ENCODE assay signal across 25 cellular contexts in genomic region chr5:129768715-129769114, GRCh38. TPM values are rescaled to one million over a fixed set of nuclear protein-coding genes. Genes with fewer than 3 reads are reported as not detected.
DNase-seq lines count a peak whose midpoint lies in the region; ATAC-seq, FAIRE-seq and TF ChIP-seq lines count a peak whose summit lies in the region.
"Had no signal": no experiment of that assay in that cellular context is flagged by ENCODE, and none has a peak within 500 bp of the region (broad histone marks: within the 10 kb centered on the region; RNA-seq: fewer than 3 reads in every experiment).

No MANE protein-coding gene starts in this region.

- H3K27ac ChIP-seq in GM23338 (ENCODE audit: low read depth), result no peak overlapping the region
- H3K27ac ChIP-seq in H1 (ENCODE audit: low read depth, low read length), result no peak overlapping the region
- H3K27ac ChIP-seq: A549 had no signal

- no peak overlapping the region for H3K18ac ChIP-seq in H1 (ENCODE audit: extremely low read depth, low read length)

- no peak overlapping the region for H4K8ac ChIP-seq in H1 (ENCODE audit: extremely low read depth, insufficient read depth, low read length)

- no peak overlapping the region for H3K14ac ChIP-seq in H1 (ENCODE audit: insufficient read length)

- no peak overlapping the region for H3K4me3 ChIP-seq in GM23338
- H3K4me3 ChIP-seq in H1 (ENCODE audit: extremely low read depth in 1 of 4, insufficient read depth in 2 of 4, low read depth in 3 of 4, low read length in 4 of 4), result no peak overlapping the region
- H3K4me3 ChIP-seq: A549, K562 had no signal

- H3K9ac ChIP-seq in H1 (replicated peaks in 1 of 4; ENCODE audit: extremely low read depth in 1 of 4, low read depth in 3 of 4, low read length in 3 of 4), result no peak overlapping the region

- TF ChIP-seq CTCF in GM23338 (conservative IDR thresholded peaks at IDR 0.05; ENCODE audit: low read depth in 2 of 2) (no peak), H1 (IDR thresholded peaks at IDR 0.05; ENCODE audit: control extremely low read depth in 1 of 3, insufficient read depth in 1 of 3, low read depth in 1 of 3, low read length in 3 of 3) (no peak), mesothelial cell of epicardium (IDR thresholded peaks at IDR 0.05; ENCODE audit: unreplicated experiment) (no peak)

- TF ChIP-seq EP300 in H1 (IDR thresholded peaks at IDR 0.05; ENCODE audit: borderline replicate concordance in 1 of 2, low read depth in 2 of 2, low read length in 2 of 2), result no peak

- WGBS in H1 (ENCODE audit: extremely low coverage in 1 of 2, insufficient coverage in 1 of 2, insufficient read length in 1 of 2, insufficient replicate concordance in 2 of 2, low coverage in 1 of 2, low lambda C conversion rate in 2 of 2, missing lambda C conversion rate in 1 of 2), 2 experiments, result 92% methylated on average over 6 of the region's 6 CpGs; no CpG with 5 or more reads in 1 of the 2 experiments

- H3K27me3 Mint-ChIP-seq in GM23338 (ENCODE audit: insufficient read depth, low read depth, poor library complexity) (no peaks in the 10 kb centered on the region), mesothelial cell of epicardium (ENCODE audit: low read depth) (no peaks in the 10 kb centered on the region)

- ATAC-seq in GM23338 (no peak), GM21360 (IDR thresholded peaks at IDR 0.05; ENCODE audit: unreplicated experiment) (no peak)

- H4K91ac ChIP-seq in H1 (replicated peaks; ENCODE audit: insufficient read length, low read length), result no peak overlapping the region

- H2BK20ac ChIP-seq in H1 (ENCODE audit: low read length), result no peak overlapping the region

- H3K79me2 ChIP-seq in GM23338 (replicated peaks; ENCODE audit: insufficient read depth) (no peaks in the 10 kb centered on the region), H1 (ENCODE audit: control insufficient read depth in 1 of 2, insufficient read depth in 2 of 2, low read length in 2 of 2) (no peaks in the 10 kb centered on the region)

- no peak overlapping the region for H4K5ac ChIP-seq in H1 (ENCODE audit: insufficient read length, low read depth, low read length)

- no peak for FAIRE-seq in H1 (lab: Jason Lieb, UNC)
- FAIRE-seq: A549, RCC 7860 had no signal

- H3K4me2 ChIP-seq in GM23338 (no peak overlapping the region), H1 (ENCODE audit: insufficient read depth in 1 of 2, low read depth in 2 of 2, low read length in 2 of 2) (no peak overlapping the region)
- H3K4me2 ChIP-seq: A549 had no signal

- POLR2A ChIA-PET in H1 (lab: Charles Lee; ENCODE audit: partially characterized antibody), result interaction anchor here (0.6 kb wide), 1 partner anchor 865 kb away, joined by 3 read pairs; no protein-coding TSS in a partner anchor

- H3K27me3 ChIP-seq in GM23338 (ENCODE audit: insufficient read depth) (no peaks in the 10 kb centered on the region), H1 (replicated peaks in 1 of 4; ENCODE audit: control insufficient read depth in 3 of 4, extremely low read depth in 1 of 4, insufficient read depth in 3 of 4, low read length in 3 of 4) (no peaks in the 10 kb centered on the region; a peak in 1 of 7 replicates)

- H3K23ac ChIP-seq in H1 (ENCODE audit: insufficient read length), result no peak overlapping the region

- H3F3A ChIP-seq in GM23338 (replicated peaks; ENCODE audit: low read depth), result no peaks in the 10 kb centered on the region

- H4K20me1 ChIP-seq in GM23338 (replicated peaks; ENCODE audit: insufficient read depth) (no peaks in the 10 kb centered on the region), H1 (replicated peaks in 1 of 2; ENCODE audit: control insufficient read depth in 1 of 2, insufficient read depth in 2 of 2, low read length in 2 of 2) (no peaks in the 10 kb centered on the region)

- H3K4me1 ChIP-seq in GM23338 (ENCODE audit: insufficient read depth) (peaks cover 4% of the 10 kb centered on the region), H1 (replicated peaks in 1 of 4; ENCODE audit: control insufficient read depth in 3 of 4, insufficient read depth in 4 of 4, low read length in 3 of 4) (peaks cover 0 to 7% (median 0%) of the 10 kb centered on the region in 4 experiments; a peak in 2 of 7 replicates)
- H3K4me1 ChIP-seq: A549 had no signal

- DNase-seq in DMS53 (lab: John Stamatoyannopoulos, UW) (peak; percentile 11), GM23338 (ENCODE audit: low spot score) (no peak), H1 (ENCODE audit: low read depth in 1 of 2, low spot score in 2 of 2) (no peak), mesothelial cell of epicardium (ENCODE audit: low spot score in 2 of 2, unreplicated experiment in 2 of 2) (no peak), RKO (ENCODE audit: low spot score) (no peak), AG20443 (ENCODE audit: low spot score) (no peak)
- DNase-seq: Calu3, Kasumi-1, MV-4-11, NCI-H1105 treated with DMSO at 0.1 percent for 48 hours, NCI-H146, NCI-H1930, NCI-H526 treated with DMSO at 0.1 percent for 48 hours, T-cell had no signal

- H3K9me3 Mint-ChIP-seq in GM23338 (no peaks in the 10 kb centered on the region), mesothelial cell of epicardium (no peaks in the 10 kb centered on the region)
- H3K9me3 Mint-ChIP-seq: T-cell had no signal

- H2BK12ac ChIP-seq in H1 (ENCODE audit: low read depth, low read length), result no peak overlapping the region

- no peak for TF ChIP-seq POLR2A in H1 (IDR thresholded peaks at IDR 0.05; ENCODE audit: control extremely low read depth in 1 of 2, low read depth in 2 of 2, low read length in 2 of 2)

- H3K56ac ChIP-seq in H1 (replicated peaks; ENCODE audit: insufficient read length, low read depth, low read length), result no peak overlapping the region

- H2BK15ac ChIP-seq in H1 (ENCODE audit: low read length), result no peak overlapping the region

- no peak overlapping the region for H2BK120ac ChIP-seq in H1 (replicated peaks; ENCODE audit: low read depth, low read length)

- H3K27ac Mint-ChIP-seq in GM23338 (no peak overlapping the region), mesothelial cell of epicardium (peak overlapping the region; percentile 5)
- H3K27ac Mint-ChIP-seq: T-cell had no signal

- H3K4me1 Mint-ChIP-seq in GM23338 (peaks cover 13% of the 10 kb centered on the region; the same call in 2 of the 3 replicates), mesothelial cell of epicardium (peaks cover 39% of the 10 kb centered on the region)

- H2BK5ac ChIP-seq in H1 (ENCODE audit: low read depth, low read length), result no peak overlapping the region

- H3K23me2 ChIP-seq in H1 (ENCODE audit: low read depth, low read length), result no peaks in the 10 kb centered on the region

- CTCF ChIA-PET in H1 (lab: Charles Lee; ENCODE audit: partially characterized antibody), result interaction anchor here (0.7 to 13.7 kb wide), 27 partner anchors 8 to 1238 kb away, joined by 3 to 290 read pairs (median 4); partner anchors contain the start of gene MINAR2

- H3K36me3 ChIP-seq in GM23338 (ENCODE audit: insufficient read depth) (no peaks in the 10 kb centered on the region), H1 (ENCODE audit: control insufficient read depth in 2 of 4, insufficient read depth in 4 of 4, low read length in 3 of 4) (no peaks in the 10 kb centered on the region)

- no peak for TF ChIP-seq RAD21 in H1 (IDR thresholded peaks at IDR 0.05 in 1 of 2, conservative IDR thresholded peaks at IDR 0.05 in 1 of 2; ENCODE audit: low read depth in 2 of 2, low read length in 2 of 2)

- H3K4me3 Mint-ChIP-seq in GM23338 (no peak overlapping the region), mesothelial cell of epicardium (no peak overlapping the region)
- H3K4me3 Mint-ChIP-seq: T-cell had no signal

- H3K36me3 Mint-ChIP-seq in GM23338 (ENCODE audit: low read depth) (no peaks in the 10 kb centered on the region), mesothelial cell of epicardium (no peaks in the 10 kb centered on the region)
- H3K36me3 Mint-ChIP-seq: T-cell had no signal

- H2AFZ ChIP-seq in GM23338, result peak overlapping the region; percentile 64
- peak overlapping the region; percentile 82; the same call in 1 of the 2 replicates for H2AFZ ChIP-seq in H1 (ENCODE audit: low read length)

- no peaks in the 10 kb centered on the region for H3K9me2 ChIP-seq in GM23338 (ENCODE audit: insufficient read depth)

- no peak overlapping the region for H3K4ac ChIP-seq in H1 (replicated peaks; ENCODE audit: insufficient read length, low read depth, low read length)

- no peaks in the 10 kb centered on the region for H3K9me3 ChIP-seq in H1 (ENCODE audit: insufficient read depth in 2 of 2, low read depth in 1 of 2, low read length in 1 of 2)
- H3K9me3 ChIP-seq: A549 had no signal

- H2AK5ac ChIP-seq in H1 (ENCODE audit: low read depth, low read length), result no peak overlapping the region

- H3K79me1 ChIP-seq in H1 (ENCODE audit: low read depth, low read length), result no peaks in the 10 kb centered on the region

TF ChIP-seq in GM23338, 12 proteins besides CTCF, POLR2A, EP300 and RAD21:
- no peak for TF ChIP-seq ZNF331 (CRISPR knock-in tag; IDR thresholded peaks at IDR 0.05; ENCODE audit: low read depth)

TF ChIP-seq in H1, 55 proteins besides CTCF, POLR2A, EP300 and RAD21:
- TF ChIP-seq TAF7 (optimal IDR thresholded peaks at IDR 0.05; ENCODE audit: borderline replicate concordance, low read depth, low read length) (no peak), TEAD4 (IDR thresholded peaks at IDR 0.05; ENCODE audit: low read depth, low read length) (0 out of 2 replicates have a peak, but pooled peaks have one; percentile 17)

RNA-seq across cellular contexts. Expression of gene MINAR2, which starts 20.8 kb away (rescaled TPM):
- total RNA-seq in GM23338 (2014; rRNA removed; shearing (Covaris generic)), result not detected in 2 replicates
- polyA plus RNA-seq in GM23338 (2016; fragmentation: Nextera tagmentation; extraction: Ambion mirVana) (not detected in 2 replicates), H1 (2011; rRNA removed) (0.03 TPM in 1 of 2 replicates, not detected in the other)
- total RNA-seq in H1 (2021; fragmentation: NEBNext Ultra II Directional; extraction: Animal tissue kit (Norgen Biotek cat#: 25700)), result 0.17 TPM in 1 of 2 replicates, not detected in the other
- polyA plus RNA-seq in H1 (2011; cell fraction: cytosol; rRNA removed), result 0.04 TPM
- 0.04 TPM for polyA plus RNA-seq in H1 (2011; cell fraction: nucleus; rRNA removed)
- polyA plus RNA-seq in H1 (2012, experiment 1 of 2), result 0.07 TPM in 1 of 4 replicates, not detected in the others
- polyA plus RNA-seq in H1 (2012, experiment 2 of 2), result not detected
- polyA plus RNA-seq in H1 (2013, experiment 1 of 2), result 0.10 TPM
- polyA plus RNA-seq in H1 (2013, experiment 2 of 2), result 0.07 TPM
- 0.20 TPM in 1 of 2 replicates, not detected in the other for polyA minus RNA-seq in H1 (2011; rRNA and poly(A)+ RNA removed)
- polyA minus RNA-seq in H1 (2011; cell fraction: cytosol; rRNA and poly(A)+ RNA removed), result not detected
- 0.30 TPM for polyA minus RNA-seq in H1 (2011; cell fraction: nucleus; rRNA and poly(A)+ RNA removed)
- 0.18 to 0.34 TPM (median 0.24 TPM) in 3 replicates for total RNA-seq in mesothelial cell of epicardium
- total RNA-seq: Calu3; G401; H4; HT1080; K562; M059J; NCI-H460; T-cell; T-helper 2 cell treated with Interferon-gamma antibody and Interleukin-4, amounts not matched to agents 100 ng/mL and 5 ng/mL, for 36 hours had no signal
- polyA plus RNA-seq: A549, BJ, K562 had no signal
